1 cellular context compared by ENCODE assay signal in the genomic region with DNA sequence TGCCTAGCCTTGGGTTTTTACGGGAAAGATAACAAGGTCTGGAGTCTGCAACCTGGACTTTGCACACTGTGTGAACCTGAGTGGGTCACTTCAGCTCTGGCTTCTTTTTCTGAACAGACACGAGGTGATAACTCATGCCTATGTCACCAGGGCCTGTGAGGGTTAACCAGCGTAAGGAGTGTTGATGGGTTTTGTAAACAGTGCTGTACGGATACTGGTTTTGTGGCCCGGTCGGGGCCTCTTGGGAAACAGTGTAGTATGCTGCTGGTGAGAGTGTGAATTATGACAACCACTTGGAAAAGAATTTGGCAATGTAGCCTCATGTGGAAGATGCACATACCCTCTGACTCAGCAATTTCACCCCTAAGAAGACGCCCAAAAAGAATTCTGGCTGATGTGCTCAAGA.
A peak's percentile ranks its signal among the peaks of the same experiment; 100 is the strongest.
TF ChIP-seq lines count a peak whose summit lies in the region.

No MANE protein-coding gene starts in this region.

TF ChIP-seq in liver, 16 proteins besides CTCF, POLR2A, EP300 and RAD21 (continued from another document):
- TF ChIP-seq, protein P1, sequence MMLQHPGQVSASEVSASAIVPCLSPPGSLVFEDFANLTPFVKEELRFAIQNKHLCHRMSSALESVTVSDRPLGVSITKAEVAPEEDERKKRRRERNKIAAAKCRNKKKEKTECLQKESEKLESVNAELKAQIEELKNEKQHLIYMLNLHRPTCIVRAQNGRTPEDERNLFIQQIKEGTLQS (IDR thresholded peaks at IDR 0.05), result no peak
- peak; percentile 47 for TF ChIP-seq HNF4G (IDR thresholded peaks at IDR 0.05)
- TF ChIP-seq, protein P2, sequence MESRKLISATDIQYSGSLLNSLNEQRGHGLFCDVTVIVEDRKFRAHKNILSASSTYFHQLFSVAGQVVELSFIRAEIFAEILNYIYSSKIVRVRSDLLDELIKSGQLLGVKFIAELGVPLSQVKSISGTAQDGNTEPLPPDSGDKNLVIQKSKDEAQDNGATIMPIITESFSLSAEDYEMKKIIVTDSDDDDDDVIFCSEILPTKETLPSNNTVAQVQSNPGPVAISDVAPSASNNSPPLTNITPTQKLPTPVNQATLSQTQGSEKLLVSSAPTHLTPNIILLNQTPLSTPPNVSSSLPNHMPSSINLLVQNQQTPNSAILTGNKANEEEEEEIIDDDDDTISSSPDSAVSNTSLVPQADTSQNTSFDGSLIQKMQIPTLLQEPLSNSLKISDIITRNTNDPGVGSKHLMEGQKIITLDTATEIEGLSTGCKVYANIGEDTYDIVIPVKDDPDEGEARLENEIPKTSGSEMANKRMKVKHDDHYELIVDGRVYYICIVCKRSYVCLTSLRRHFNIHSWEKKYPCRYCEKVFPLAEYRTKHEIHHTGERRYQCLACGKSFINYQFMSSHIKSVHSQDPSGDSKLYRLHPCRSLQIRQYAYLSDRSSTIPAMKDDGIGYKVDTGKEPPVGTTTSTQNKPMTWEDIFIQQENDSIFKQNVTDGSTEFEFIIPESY (IDR thresholded peaks at IDR 0.05), result no peak
- peak; percentile 76 to 86 for TF ChIP-seq HNF4A (conservative IDR thresholded peaks at IDR 0.05)
- TF ChIP-seq TAF1 (conservative IDR thresholded peaks at IDR 0.05), result no peak
TF ChIP-seq in liver: peak in this region for 5.
